Comparison of ENCODE assay signal across 1 cellular context in the genomic region with DNA sequence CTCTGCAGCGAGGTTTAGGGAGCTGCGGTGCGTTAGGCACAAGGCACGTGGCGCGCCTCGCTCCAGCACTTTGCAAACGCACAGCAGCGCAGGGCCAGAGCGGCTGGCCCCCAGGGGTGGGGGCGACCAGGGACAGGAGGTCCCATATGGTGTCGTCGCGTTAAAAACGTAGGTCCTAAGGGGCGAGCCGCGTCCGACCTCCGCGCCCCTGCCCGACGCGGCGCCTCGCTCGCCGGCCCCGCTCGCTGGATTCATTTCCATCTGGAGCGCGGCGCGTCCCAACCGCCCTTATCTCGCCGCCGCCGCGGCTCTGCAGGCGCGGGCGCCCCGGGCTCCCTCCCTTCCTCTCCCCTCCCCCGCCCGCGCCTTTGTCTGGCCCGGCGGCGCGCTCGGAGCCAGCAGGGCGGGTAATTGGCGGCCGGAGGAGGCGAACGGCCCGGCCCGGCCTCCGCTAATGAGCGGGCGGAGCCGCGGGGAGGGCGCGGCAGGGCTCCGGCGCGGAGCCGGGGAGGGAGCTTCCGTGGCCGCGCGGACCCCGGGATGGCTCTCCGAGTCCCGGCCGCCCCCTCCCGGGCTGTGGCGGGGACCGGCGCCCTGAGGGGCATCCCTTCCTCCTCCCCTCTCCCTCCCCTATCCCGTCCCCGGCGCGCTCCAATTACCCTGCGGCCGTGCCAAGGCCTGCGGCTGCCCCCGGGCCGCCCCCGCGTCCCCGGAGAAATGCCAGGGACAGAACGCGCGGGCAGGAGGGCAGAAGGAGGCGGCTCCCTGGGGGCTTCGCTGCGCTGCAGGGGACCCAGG.
TF ChIP-seq lines count a peak whose summit lies in the region.

No MANE protein-coding gene starts in this region.

TF ChIP-seq in K562, 482 proteins besides CTCF, POLR2A, EP300 and RAD21 (continued from another document and continues in another):
- TF ChIP-seq, protein P1, sequence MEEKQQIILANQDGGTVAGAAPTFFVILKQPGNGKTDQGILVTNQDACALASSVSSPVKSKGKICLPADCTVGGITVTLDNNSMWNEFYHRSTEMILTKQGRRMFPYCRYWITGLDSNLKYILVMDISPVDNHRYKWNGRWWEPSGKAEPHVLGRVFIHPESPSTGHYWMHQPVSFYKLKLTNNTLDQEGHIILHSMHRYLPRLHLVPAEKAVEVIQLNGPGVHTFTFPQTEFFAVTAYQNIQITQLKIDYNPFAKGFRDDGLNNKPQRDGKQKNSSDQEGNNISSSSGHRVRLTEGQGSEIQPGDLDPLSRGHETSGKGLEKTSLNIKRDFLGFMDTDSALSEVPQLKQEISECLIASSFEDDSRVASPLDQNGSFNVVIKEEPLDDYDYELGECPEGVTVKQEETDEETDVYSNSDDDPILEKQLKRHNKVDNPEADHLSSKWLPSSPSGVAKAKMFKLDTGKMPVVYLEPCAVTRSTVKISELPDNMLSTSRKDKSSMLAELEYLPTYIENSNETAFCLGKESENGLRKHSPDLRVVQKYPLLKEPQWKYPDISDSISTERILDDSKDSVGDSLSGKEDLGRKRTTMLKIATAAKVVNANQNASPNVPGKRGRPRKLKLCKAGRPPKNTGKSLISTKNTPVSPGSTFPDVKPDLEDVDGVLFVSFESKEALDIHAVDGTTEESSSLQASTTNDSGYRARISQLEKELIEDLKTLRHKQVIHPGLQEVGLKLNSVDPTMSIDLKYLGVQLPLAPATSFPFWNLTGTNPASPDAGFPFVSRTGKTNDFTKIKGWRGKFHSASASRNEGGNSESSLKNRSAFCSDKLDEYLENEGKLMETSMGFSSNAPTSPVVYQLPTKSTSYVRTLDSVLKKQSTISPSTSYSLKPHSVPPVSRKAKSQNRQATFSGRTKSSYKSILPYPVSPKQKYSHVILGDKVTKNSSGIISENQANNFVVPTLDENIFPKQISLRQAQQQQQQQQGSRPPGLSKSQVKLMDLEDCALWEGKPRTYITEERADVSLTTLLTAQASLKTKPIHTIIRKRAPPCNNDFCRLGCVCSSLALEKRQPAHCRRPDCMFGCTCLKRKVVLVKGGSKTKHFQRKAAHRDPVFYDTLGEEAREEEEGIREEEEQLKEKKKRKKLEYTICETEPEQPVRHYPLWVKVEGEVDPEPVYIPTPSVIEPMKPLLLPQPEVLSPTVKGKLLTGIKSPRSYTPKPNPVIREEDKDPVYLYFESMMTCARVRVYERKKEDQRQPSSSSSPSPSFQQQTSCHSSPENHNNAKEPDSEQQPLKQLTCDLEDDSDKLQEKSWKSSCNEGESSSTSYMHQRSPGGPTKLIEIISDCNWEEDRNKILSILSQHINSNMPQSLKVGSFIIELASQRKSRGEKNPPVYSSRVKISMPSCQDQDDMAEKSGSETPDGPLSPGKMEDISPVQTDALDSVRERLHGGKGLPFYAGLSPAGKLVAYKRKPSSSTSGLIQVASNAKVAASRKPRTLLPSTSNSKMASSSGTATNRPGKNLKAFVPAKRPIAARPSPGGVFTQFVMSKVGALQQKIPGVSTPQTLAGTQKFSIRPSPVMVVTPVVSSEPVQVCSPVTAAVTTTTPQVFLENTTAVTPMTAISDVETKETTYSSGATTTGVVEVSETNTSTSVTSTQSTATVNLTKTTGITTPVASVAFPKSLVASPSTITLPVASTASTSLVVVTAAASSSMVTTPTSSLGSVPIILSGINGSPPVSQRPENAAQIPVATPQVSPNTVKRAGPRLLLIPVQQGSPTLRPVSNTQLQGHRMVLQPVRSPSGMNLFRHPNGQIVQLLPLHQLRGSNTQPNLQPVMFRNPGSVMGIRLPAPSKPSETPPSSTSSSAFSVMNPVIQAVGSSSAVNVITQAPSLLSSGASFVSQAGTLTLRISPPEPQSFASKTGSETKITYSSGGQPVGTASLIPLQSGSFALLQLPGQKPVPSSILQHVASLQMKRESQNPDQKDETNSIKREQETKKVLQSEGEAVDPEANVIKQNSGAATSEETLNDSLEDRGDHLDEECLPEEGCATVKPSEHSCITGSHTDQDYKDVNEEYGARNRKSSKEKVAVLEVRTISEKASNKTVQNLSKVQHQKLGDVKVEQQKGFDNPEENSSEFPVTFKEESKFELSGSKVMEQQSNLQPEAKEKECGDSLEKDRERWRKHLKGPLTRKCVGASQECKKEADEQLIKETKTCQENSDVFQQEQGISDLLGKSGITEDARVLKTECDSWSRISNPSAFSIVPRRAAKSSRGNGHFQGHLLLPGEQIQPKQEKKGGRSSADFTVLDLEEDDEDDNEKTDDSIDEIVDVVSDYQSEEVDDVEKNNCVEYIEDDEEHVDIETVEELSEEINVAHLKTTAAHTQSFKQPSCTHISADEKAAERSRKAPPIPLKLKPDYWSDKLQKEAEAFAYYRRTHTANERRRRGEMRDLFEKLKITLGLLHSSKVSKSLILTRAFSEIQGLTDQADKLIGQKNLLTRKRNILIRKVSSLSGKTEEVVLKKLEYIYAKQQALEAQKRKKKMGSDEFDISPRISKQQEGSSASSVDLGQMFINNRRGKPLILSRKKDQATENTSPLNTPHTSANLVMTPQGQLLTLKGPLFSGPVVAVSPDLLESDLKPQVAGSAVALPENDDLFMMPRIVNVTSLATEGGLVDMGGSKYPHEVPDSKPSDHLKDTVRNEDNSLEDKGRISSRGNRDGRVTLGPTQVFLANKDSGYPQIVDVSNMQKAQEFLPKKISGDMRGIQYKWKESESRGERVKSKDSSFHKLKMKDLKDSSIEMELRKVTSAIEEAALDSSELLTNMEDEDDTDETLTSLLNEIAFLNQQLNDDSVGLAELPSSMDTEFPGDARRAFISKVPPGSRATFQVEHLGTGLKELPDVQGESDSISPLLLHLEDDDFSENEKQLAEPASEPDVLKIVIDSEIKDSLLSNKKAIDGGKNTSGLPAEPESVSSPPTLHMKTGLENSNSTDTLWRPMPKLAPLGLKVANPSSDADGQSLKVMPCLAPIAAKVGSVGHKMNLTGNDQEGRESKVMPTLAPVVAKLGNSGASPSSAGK (IDR thresholded peaks at IDR 0.05): peak; percentile 98
- TF ChIP-seq, protein P2, sequence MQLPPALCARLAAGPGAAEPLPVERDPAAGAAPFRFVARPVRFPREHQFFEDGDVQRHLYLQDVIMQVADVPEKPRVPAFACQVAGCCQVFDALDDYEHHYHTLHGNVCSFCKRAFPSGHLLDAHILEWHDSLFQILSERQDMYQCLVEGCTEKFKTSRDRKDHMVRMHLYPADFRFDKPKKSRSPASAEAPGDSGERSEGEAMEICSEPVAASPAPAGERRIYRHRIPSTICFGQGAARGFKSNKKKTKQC (CRISPR knock-in tag; IDR thresholded peaks at IDR 0.05): peak; percentile 71; the same call in 1 of the 2 replicates
- TF ChIP-seq ZEB2 (IDR thresholded peaks at IDR 0.05) (no peak), ZNF717 (CRISPR knock-in tag; IDR thresholded peaks at IDR 0.05) (no peak), NFIC (IDR thresholded peaks at IDR 0.05) (no peak), ERF (CRISPR knock-in tag; IDR thresholded peaks at IDR 0.05) (no peak), GTF2A2 (tag; IDR thresholded peaks at IDR 0.05) (no peak), ZNF3 (CRISPR knock-in tag; IDR thresholded peaks at IDR 0.05) (no peak), SUPT5H (IDR thresholded peaks at IDR 0.05) (peak; percentile 31; the same call in 1 of the 2 replicates), NR2C2 (CRISPR knock-in tag; IDR thresholded peaks at IDR 0.05) (peak; percentile 17; the same call in 1 of the 2 replicates), NR2C2 (tag; IDR thresholded peaks at IDR 0.05) (no peak), BRF1 (IDR thresholded peaks at IDR 0.05; ENCODE audit: borderline replicate concordance, extremely low read depth, insufficient read length) (no peak), ADNP (tag; IDR thresholded peaks at IDR 0.05) (no peak), MTF1 (CRISPR knock-in tag; IDR thresholded peaks at IDR 0.05; ENCODE audit: borderline replicate concordance) (no peak), ZBED1 (IDR thresholded peaks at IDR 0.05) (no peak), PHF21A (IDR thresholded peaks at IDR 0.05; ENCODE audit: borderline replicate concordance, low read depth) (no peak), CHD1 (IDR thresholded peaks at IDR 0.05; ENCODE audit: low read length) (no peak), ETS1 (conservative IDR thresholded peaks at IDR 0.05; ENCODE audit: control insufficient read depth, low read depth, low read length) (0 out of 2 replicates have a peak, but pooled peaks have one; percentile 16), MEF2A (IDR thresholded peaks at IDR 0.05; ENCODE audit: control insufficient read depth, low read depth, low read length) (no peak), CUX1 (CRISPR knock-in tag; IDR thresholded peaks at IDR 0.05) (no peak), SMARCA4 (IDR thresholded peaks at IDR 0.05) (no peak)
- TF ChIP-seq, protein P3, sequence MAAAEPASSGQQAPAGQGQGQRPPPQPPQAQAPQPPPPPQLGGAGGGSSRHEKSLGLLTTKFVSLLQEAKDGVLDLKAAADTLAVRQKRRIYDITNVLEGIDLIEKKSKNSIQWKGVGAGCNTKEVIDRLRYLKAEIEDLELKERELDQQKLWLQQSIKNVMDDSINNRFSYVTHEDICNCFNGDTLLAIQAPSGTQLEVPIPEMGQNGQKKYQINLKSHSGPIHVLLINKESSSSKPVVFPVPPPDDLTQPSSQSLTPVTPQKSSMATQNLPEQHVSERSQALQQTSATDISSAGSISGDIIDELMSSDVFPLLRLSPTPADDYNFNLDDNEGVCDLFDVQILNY (CRISPR knock-in tag; IDR thresholded peaks at IDR 0.05): no peak
- TF ChIP-seq, protein P4, sequence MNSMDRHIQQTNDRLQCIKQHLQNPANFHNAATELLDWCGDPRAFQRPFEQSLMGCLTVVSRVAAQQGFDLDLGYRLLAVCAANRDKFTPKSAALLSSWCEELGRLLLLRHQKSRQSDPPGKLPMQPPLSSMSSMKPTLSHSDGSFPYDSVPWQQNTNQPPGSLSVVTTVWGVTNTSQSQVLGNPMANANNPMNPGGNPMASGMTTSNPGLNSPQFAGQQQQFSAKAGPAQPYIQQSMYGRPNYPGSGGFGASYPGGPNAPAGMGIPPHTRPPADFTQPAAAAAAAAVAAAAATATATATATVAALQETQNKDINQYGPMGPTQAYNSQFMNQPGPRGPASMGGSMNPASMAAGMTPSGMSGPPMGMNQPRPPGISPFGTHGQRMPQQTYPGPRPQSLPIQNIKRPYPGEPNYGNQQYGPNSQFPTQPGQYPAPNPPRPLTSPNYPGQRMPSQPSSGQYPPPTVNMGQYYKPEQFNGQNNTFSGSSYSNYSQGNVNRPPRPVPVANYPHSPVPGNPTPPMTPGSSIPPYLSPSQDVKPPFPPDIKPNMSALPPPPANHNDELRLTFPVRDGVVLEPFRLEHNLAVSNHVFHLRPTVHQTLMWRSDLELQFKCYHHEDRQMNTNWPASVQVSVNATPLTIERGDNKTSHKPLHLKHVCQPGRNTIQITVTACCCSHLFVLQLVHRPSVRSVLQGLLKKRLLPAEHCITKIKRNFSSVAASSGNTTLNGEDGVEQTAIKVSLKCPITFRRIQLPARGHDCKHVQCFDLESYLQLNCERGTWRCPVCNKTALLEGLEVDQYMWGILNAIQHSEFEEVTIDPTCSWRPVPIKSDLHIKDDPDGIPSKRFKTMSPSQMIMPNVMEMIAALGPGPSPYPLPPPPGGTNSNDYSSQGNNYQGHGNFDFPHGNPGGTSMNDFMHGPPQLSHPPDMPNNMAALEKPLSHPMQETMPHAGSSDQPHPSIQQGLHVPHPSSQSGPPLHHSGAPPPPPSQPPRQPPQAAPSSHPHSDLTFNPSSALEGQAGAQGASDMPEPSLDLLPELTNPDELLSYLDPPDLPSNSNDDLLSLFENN (IDR thresholded peaks at IDR 0.05; ENCODE audit: low read depth in 2 of 2, low read length in 2 of 2): no peak
- TF ChIP-seq, protein P5, sequence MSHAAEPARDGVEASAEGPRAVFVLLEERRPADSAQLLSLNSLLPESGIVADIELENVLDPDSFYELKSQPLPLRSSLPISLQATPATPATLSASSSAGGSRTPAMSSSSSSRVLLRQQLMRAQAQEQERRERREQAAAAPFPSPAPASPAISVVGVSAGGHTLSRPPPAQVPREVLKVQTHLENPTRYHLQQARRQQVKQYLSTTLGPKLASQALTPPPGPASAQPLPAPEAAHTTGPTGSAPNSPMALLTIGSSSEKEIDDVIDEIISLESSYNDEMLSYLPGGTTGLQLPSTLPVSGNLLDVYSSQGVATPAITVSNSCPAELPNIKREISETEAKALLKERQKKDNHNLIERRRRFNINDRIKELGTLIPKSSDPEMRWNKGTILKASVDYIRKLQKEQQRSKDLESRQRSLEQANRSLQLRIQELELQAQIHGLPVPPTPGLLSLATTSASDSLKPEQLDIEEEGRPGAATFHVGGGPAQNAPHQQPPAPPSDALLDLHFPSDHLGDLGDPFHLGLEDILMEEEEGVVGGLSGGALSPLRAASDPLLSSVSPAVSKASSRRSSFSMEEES (CRISPR knock-in tag; IDR thresholded peaks at IDR 0.05): no peak
